ENCODE assay signal across 1 cellular context in genomic region chr3:110758208-110758607, GRCh38.
TF ChIP-seq lines count a peak whose summit lies in the region.

No MANE protein-coding gene starts in this region.

TF ChIP-seq in IMR-90, 13 proteins besides CTCF, POLR2A, EP300 and RAD21 (continued from another document):
- TF ChIP-seq USF2 (IDR thresholded peaks at IDR 0.05; ENCODE audit: low read depth, low read length) (no peak), NFE2L2 (IDR thresholded peaks at IDR 0.05; ENCODE audit: low read depth, low read length) (no peak), MAZ (IDR thresholded peaks at IDR 0.05; ENCODE audit: borderline replicate concordance, low read depth, low read length) (no peak), MAFK (IDR thresholded peaks at IDR 0.05; ENCODE audit: low read depth, low read length) (no peak), ELK1 (IDR thresholded peaks at IDR 0.05; ENCODE audit: borderline replicate concordance, low read depth, low read length) (no peak), MXI1 (IDR thresholded peaks at IDR 0.05; ENCODE audit: borderline replicate concordance, low read depth, low read length) (no peak), RFX5 (IDR thresholded peaks at IDR 0.05; ENCODE audit: low read depth, low read length) (no peak), CEBPB (IDR thresholded peaks at IDR 0.05; ENCODE audit: low read depth, low read length) (no peak), CHD1 (IDR thresholded peaks at IDR 0.05; ENCODE audit: low read depth, low read length) (no peak)
